9 cellular contexts compared by ENCODE assay signal in genomic region chr1:38044224-38045215, GRCh38. TPM values are rescaled to one million over a fixed set of nuclear protein-coding genes. Genes with fewer than 3 reads are reported as not detected.
A peak's percentile ranks its signal among the peaks of the same experiment; 100 is the strongest.
DNase-seq lines count a peak whose midpoint lies in the region; ATAC-seq and TF ChIP-seq lines count a peak whose summit lies in the region.
"Had no signal": no experiment of that assay in that cellular context is flagged by ENCODE, and none has a peak within 500 bp of the region (broad histone marks: within the 10 kb centered on the region; RNA-seq: fewer than 3 reads in every experiment).

No MANE protein-coding gene starts in this region.

- H3K4me1 ChIP-seq in skeletal muscle satellite cell (ENCODE audit: control insufficient read depth, insufficient read depth, low read length) (peaks cover 9% of the 10 kb centered on the region), gastroesophageal sphincter (peaks cover 0 to 39% (median 20%) of the 10 kb centered on the region in 3 donors)

- DNase-seq in NCI-H82 (lab: John Stamatoyannopoulos, UW) (peak; percentile 43), NCI-H82 treated with DMSO at 0.1 percent for 48 hours (lab: John Stamatoyannopoulos, UW; ENCODE audit: unreplicated experiment) (no peak), fibroblast of the aortic adventitia (ENCODE audit: low read depth) (peak; percentile 20), occipital lobe (lab: John Stamatoyannopoulos, UW) (no peak)

- ATAC-seq in gastroesophageal sphincter = no peak
- ATAC-seq in GM21619 (IDR thresholded peaks at IDR 0.05; ENCODE audit: unreplicated experiment) = no peak
- ATAC-seq: left lung had no signal

- no peak overlapping the region for H3K9ac ChIP-seq in skeletal muscle satellite cell (ENCODE audit: low read depth, low read length)

- peak overlapping the region; percentile 78 for H3K4me2 ChIP-seq in skeletal muscle satellite cell (ENCODE audit: low read length)

- H3K27me3 ChIP-seq in skeletal muscle satellite cell (ENCODE audit: control insufficient read depth, insufficient read depth, low read length) (peaks cover 70% of the 10 kb centered on the region), gastroesophageal sphincter (peaks cover 68% of the 10 kb centered on the region)

- 5 to 14% methylated on average over 5 to 36 of the region's 70 CpGs for WGBS in gastroesophageal sphincter (ENCODE audit: low coverage in 1 of 2), 2 donors

- no peak for TF ChIP-seq CTCF in WI38 (IDR thresholded peaks at IDR 0.05; ENCODE audit: low read depth, low read length)
- TF ChIP-seq CTCF in fibroblast of the aortic adventitia (IDR thresholded peaks at IDR 0.05; ENCODE audit: insufficient read depth, low read length) = no peak
- no peak for TF ChIP-seq CTCF in gastroesophageal sphincter (IDR thresholded peaks at IDR 0.05)

- no peaks in the 10 kb centered on the region for H3K36me3 ChIP-seq in skeletal muscle satellite cell (ENCODE audit: insufficient read depth, low read length)
- no peaks in the 10 kb centered on the region for H3K36me3 ChIP-seq in gastroesophageal sphincter
- H3K36me3 ChIP-seq: left lung had no signal

- H3K27ac ChIP-seq in gastroesophageal sphincter = no peak overlapping the region
- H3K27ac ChIP-seq: left lung had no signal

- H3K4me3 ChIP-seq in WI38 (ENCODE audit: low read depth, low read length) (peak overlapping the region; percentile 50), fibroblast of the aortic adventitia (ENCODE audit: low read depth, low read length) (peak overlapping the region; percentile 58), skeletal muscle satellite cell (ENCODE audit: low read length) (peak overlapping the region; percentile 62), gastroesophageal sphincter (peak overlapping the region in 1 of 2 donors; percentile 71)
- H3K4me3 ChIP-seq: left lung had no signal

- no peak for TF ChIP-seq EP300 in gastroesophageal sphincter (IDR thresholded peaks at IDR 0.05)

- no peak for TF ChIP-seq POLR2A in gastroesophageal sphincter (IDR thresholded peaks at IDR 0.05)

- no peaks in the 10 kb centered on the region for H3K9me3 ChIP-seq in skeletal muscle satellite cell (replicated peaks; ENCODE audit: low read length)
- no peaks in the 10 kb centered on the region for H3K9me3 ChIP-seq in gastroesophageal sphincter
- H3K9me3 ChIP-seq: left lung had no signal

RNA-seq across cellular contexts. Expression of gene POU3F1, which starts 2.1 kb away (rescaled TPM):
- total RNA-seq in fibroblast of the aortic adventitia (ENCODE audit: low replicate concordance) (not detected in 2 replicates), gastroesophageal sphincter (under 1 TPM in 1 of 4 donors, not detected in 3; 0.20 TPM), occipital lobe (9.4 TPM)
- total RNA-seq in skeletal muscle satellite cell (2012; rRNA removed) = 0.22 TPM in 1 of 2 replicates, not detected in the other
- total RNA-seq: left lung had no signal

RNA-seq across cellular contexts. Expression of gene UTP11, which starts 32.0 kb away (rescaled TPM):
- total RNA-seq in fibroblast of the aortic adventitia (ENCODE audit: low replicate concordance) = 23.1 and 68.1 TPM in 2 replicates
- total RNA-seq in skeletal muscle satellite cell (2012; rRNA removed) = 61.4 and 67.7 TPM in 2 replicates
- total RNA-seq in gastroesophageal sphincter = 10 to 100 TPM; 50.7 to 79.2 (median 59.8) TPM
- total RNA-seq in occipital lobe = 52.9 TPM

RNA-seq across cellular contexts. Expression of gene FHL3, which starts 39.2 kb away (rescaled TPM):
- 6.1 and 15.6 TPM in 2 replicates for total RNA-seq in fibroblast of the aortic adventitia (ENCODE audit: low replicate concordance)
- total RNA-seq in skeletal muscle satellite cell (2012; rRNA removed) = 13.1 and 17.2 TPM in 2 replicates
- 10 to 100 TPM; 25.8 to 58.4 (median 30.6) TPM for total RNA-seq in gastroesophageal sphincter
- 4.1 TPM for total RNA-seq in occipital lobe

RNA-seq across cellular contexts. Expression of gene SF3A3, which starts 54.7 kb away (rescaled TPM):
- total RNA-seq in fibroblast of the aortic adventitia (ENCODE audit: low replicate concordance) = 75.2 and 87.7 TPM in 2 replicates
- 77.5 and 94.6 TPM in 2 replicates for total RNA-seq in skeletal muscle satellite cell (2012; rRNA removed)
- total RNA-seq in gastroesophageal sphincter = 10 to 100 TPM; 44.0 to 61.9 (median 50.9) TPM
- total RNA-seq in occipital lobe = 53.5 TPM

Comparison
In these comparisons a context has a peak if more than half of its experiments do, and no peak if none do; other contexts are left out.
1. DNase-seq: peak in NCI-H82 (single experiment) and fibroblast of the aortic adventitia (single experiment); none in NCI-H82 treated with DMSO at 0.1 percent for 48 hours (single experiment) and occipital lobe (single experiment).